ENCODE assay signal across 1 cellular context in genomic region chr12:123365141-123365917, GRCh38.
TF ChIP-seq lines count a peak whose summit lies in the region.

No MANE protein-coding gene starts in this region.

TF ChIP-seq in WTC11, 78 proteins besides CTCF, POLR2A, EP300 and RAD21 (continued from another document):
- TF ChIP-seq ARID4B (CRISPR knock-in tag; IDR thresholded peaks at IDR 0.05; ENCODE audit: borderline replicate concordance) (peak; percentile 17; the same call in 1 of the 2 replicates), E2F4 (CRISPR knock-in tag; IDR thresholded peaks at IDR 0.05; ENCODE audit: borderline replicate concordance, low read depth) (no peak), NR3C1 (CRISPR knock-in tag; conservative IDR thresholded peaks at IDR 0.05; ENCODE audit: low read depth) (no peak), ZBTB21 (CRISPR knock-in tag; IDR thresholded peaks at IDR 0.05; ENCODE audit: borderline replicate concordance) (no peak), GABPB1 (CRISPR knock-in tag; IDR thresholded peaks at IDR 0.05) (peak; percentile 9; the same call in 1 of the 2 replicates), PRDM15 (CRISPR knock-in tag; IDR thresholded peaks at IDR 0.05) (peak; percentile 67), SMAD3 (CRISPR knock-in tag; IDR thresholded peaks at IDR 0.05; ENCODE audit: borderline replicate concordance) (no peak), NFYB (CRISPR knock-in tag; conservative IDR thresholded peaks at IDR 0.05; ENCODE audit: low read depth) (no peak)
